In genomic region chr16:75555707-75556512, GRCh38 we compare ENCODE assay signal across 8 cellular contexts. TPM values are rescaled to one million over a fixed set of nuclear protein-coding genes. Genes with fewer than 3 reads are reported as not detected.
DNase-seq lines count a peak whose midpoint lies in the region; ATAC-seq lines count a peak whose summit lies in the region.

A gene with protein sequence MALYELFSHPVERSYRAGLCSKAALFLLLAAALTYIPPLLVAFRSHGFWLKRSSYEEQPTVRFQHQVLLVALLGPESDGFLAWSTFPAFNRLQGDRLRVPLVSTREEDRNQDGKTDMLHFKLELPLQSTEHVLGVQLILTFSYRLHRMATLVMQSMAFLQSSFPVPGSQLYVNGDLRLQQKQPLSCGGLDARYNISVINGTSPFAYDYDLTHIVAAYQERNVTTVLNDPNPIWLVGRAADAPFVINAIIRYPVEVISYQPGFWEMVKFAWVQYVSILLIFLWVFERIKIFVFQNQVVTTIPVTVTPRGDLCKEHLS (minus strand): TSS chr16:75556252. CDS start chr16:75556209, 43 bp downstream.

- H3K36me3 ChIP-seq in HUES48 (ENCODE audit: control insufficient read depth, insufficient read depth, low read length) (no peaks in the 10 kb centered on the region), esophagus (ENCODE audit: control insufficient read depth in 2 of 2, insufficient read depth in 2 of 2, low read length in 1 of 2) (no peaks in the 10 kb centered on the region), mucosa of stomach (ENCODE audit: control insufficient read depth, insufficient read depth, low read length) (no peaks in the 10 kb centered on the region)

- ATAC-seq in GM21423 (IDR thresholded peaks at IDR 0.05; ENCODE audit: unreplicated experiment), result peak; percentile 98

- H3K27me3 ChIP-seq in HUES48 (ENCODE audit: control insufficient read depth, insufficient read depth, low read length), result no peaks in the 10 kb centered on the region
- H3K27me3 ChIP-seq in esophagus (ENCODE audit: control insufficient read depth in 1 of 2, insufficient read depth in 2 of 2, low read length in 2 of 2), result no peaks in the 10 kb centered on the region
- peaks cover 8% of the 10 kb centered on the region for H3K27me3 ChIP-seq in mucosa of stomach (ENCODE audit: control insufficient read depth, insufficient read depth, low read length)

- peak within 1 kb of the TSS; percentile 71 for H3K27ac ChIP-seq in HUES48 (ENCODE audit: low read depth, low read length)
- peak within 1 kb of the TSS; percentile 62 to 83 for H3K27ac ChIP-seq in esophagus (ENCODE audit: low read depth in 2 of 2, low read length in 1 of 2)

- WGBS in esophagus, 2 donors, result 0 to 1% methylated on average over 66 to 80 of the region's 80 CpGs

- H3K9me3 ChIP-seq in HUES48 (ENCODE audit: control insufficient read depth, insufficient read depth, low read length) (no peaks in the 10 kb centered on the region), esophagus (ENCODE audit: control insufficient read depth in 2 of 2, insufficient read depth in 1 of 2, low read depth in 1 of 2, low read length in 1 of 2) (no peaks in the 10 kb centered on the region), mucosa of stomach (ENCODE audit: control insufficient read depth, low read length) (no peaks in the 10 kb centered on the region)

- H3K4me3 ChIP-seq in HUES48 (ENCODE audit: low read depth, low read length), result peak within 1 kb of the TSS; percentile 84
- peak within 1 kb of the TSS; percentile 55 to 76 for H3K4me3 ChIP-seq in esophagus (ENCODE audit: low read depth in 1 of 2, low read length in 2 of 2)
- H3K4me3 ChIP-seq in mucosa of stomach (ENCODE audit: low read length), result peak within 1 kb of the TSS; percentile 89

- DNase-seq in DMS 273 treated with DMSO at 0.1 percent for 48 hours (lab: John Stamatoyannopoulos, UW), result peak; percentile 86
- peak; percentile 63 for DNase-seq in OCI-M2 (lab: John Stamatoyannopoulos, UW; ENCODE audit: unreplicated experiment)
- peak; percentile 96 for DNase-seq in activated T-cell treated with anti-CD3 and anti-CD28 coated beads, Interleukin-2, amount 50 U/mL, for 1 hour
- peak; percentile 98 for DNase-seq in stimulated activated CD8-positive, alpha-beta memory T cell treated with anti-CD3 and anti-CD28 coated beads, Interleukin-4, amount 100 ng/mL, for 48 hours

- H3K4me1 ChIP-seq in HUES48 (ENCODE audit: control insufficient read depth, insufficient read depth, low read length) (peaks cover 15% of the 10 kb centered on the region), esophagus (ENCODE audit: control insufficient read depth in 2 of 2, insufficient read depth in 2 of 2, low read length in 1 of 2) (peaks cover 0 to 4% of the 10 kb centered on the region in 2 donors), mucosa of stomach (ENCODE audit: control insufficient read depth, insufficient read depth, low read length) (peaks cover 10% of the 10 kb centered on the region)

- peak within 1 kb of the TSS; percentile 64 for H3K9ac ChIP-seq in HUES48 (ENCODE audit: low read depth, low read length)
- peak within 1 kb of the TSS; percentile 65 for H3K9ac ChIP-seq in mucosa of stomach (ENCODE audit: low read length)

RNA-seq across cellular contexts. Expression of the gene that starts here (rescaled TPM):
- 1 to 10 TPM; 1.9 to 2.0 TPM for polyA plus RNA-seq in esophagus

Comparison
In these comparisons a context has a peak if more than half of its experiments do, and no peak if none do; other contexts are left out.
1. Peak in every context shown above with its lines: DNase-seq, ATAC-seq, H3K4me3 ChIP-seq and H3K27ac ChIP-seq.